Comparison of ENCODE assay signal across 9 cellular contexts in genomic region chr1:100622037-100622436, GRCh38.
DNase-seq lines count a peak whose midpoint lies in the region; ATAC-seq and TF ChIP-seq lines count a peak whose summit lies in the region.
"Had no signal": no experiment of that assay in that cellular context is flagged by ENCODE, and none has a peak within 500 bp of the region (broad histone marks: within the 10 kb centered on the region; RNA-seq: fewer than 3 reads in every experiment).

No MANE protein-coding gene starts in this region.

- H3K9me3 ChIP-seq in adipocyte (ENCODE audit: control insufficient read depth, low read length) (no peaks in the 10 kb centered on the region), iPS DF 6.9 (ENCODE audit: control insufficient read depth, insufficient read depth, low read length) (no peaks in the 10 kb centered on the region), thoracic aorta (no peaks in the 10 kb centered on the region), prostate gland (no peaks in the 10 kb centered on the region)

- H3K4me1 Mint-ChIP-seq in activated naive CD4-positive, alpha-beta T cell treated with anti-CD3 and anti-CD28 coated beads, Interleukin-2, amount 10 ng/mL, durations not matched to agents 7 days and 5 days = no peaks in the 10 kb centered on the region

- H3K4me3 Mint-ChIP-seq in activated naive CD4-positive, alpha-beta T cell treated with anti-CD3 and anti-CD28 coated beads, Interleukin-2, amount 10 ng/mL, durations not matched to agents 7 days and 5 days = no peak overlapping the region

- TF ChIP-seq POLR2A in prostate gland (IDR thresholded peaks at IDR 0.05) = no peak

- TF ChIP-seq CTCF in thoracic aorta (IDR thresholded peaks at IDR 0.05) (no peak), prostate gland (IDR thresholded peaks at IDR 0.05) (no peak)

- no peak overlapping the region for H3K27ac ChIP-seq in iPS DF 6.9 (ENCODE audit: low read length)
- no peak overlapping the region for H3K27ac ChIP-seq in thoracic aorta
- no peak overlapping the region for H3K27ac ChIP-seq in prostate gland

- H3K27ac Mint-ChIP-seq in activated naive CD4-positive, alpha-beta T cell treated with anti-CD3 and anti-CD28 coated beads, Interleukin-2, amount 50 U/mL, for 72 hours = no peak overlapping the region
- no peak overlapping the region for H3K27ac Mint-ChIP-seq in activated naive CD4-positive, alpha-beta T cell treated with anti-CD3 and anti-CD28 coated beads, Interleukin-2, amount 10 ng/mL, durations not matched to agents 7 days and 5 days

- peak overlapping the region; percentile 39 for H3K9ac ChIP-seq in adipocyte (ENCODE audit: low read length)

- no peaks in the 10 kb centered on the region for H3K36me3 Mint-ChIP-seq in activated naive CD4-positive, alpha-beta T cell treated with anti-CD3 and anti-CD28 coated beads, Interleukin-2, amount 50 U/mL, for 72 hours
- H3K36me3 Mint-ChIP-seq in activated naive CD4-positive, alpha-beta T cell treated with anti-CD3 and anti-CD28 coated beads, Interleukin-2, amount 10 ng/mL, durations not matched to agents 7 days and 5 days = no peaks in the 10 kb centered on the region

- WGBS in iPS DF 6.9 (ENCODE audit: insufficient coverage, insufficient read length) = 100% methylated on average over 1 of the region's 1 CpG
- 5% methylated on average over 1 of the region's 1 CpG for WGBS in prostate gland

- intact Hi-C loops in prostate gland (cut with DNase I) = no loop called here

- ATAC-seq in activated naive CD4-positive, alpha-beta T cell treated with anti-CD3 and anti-CD28 coated beads, Interleukin-2, amount 50 U/mL, for 72 hours = peak; percentile 65 to 73
- no peak for ATAC-seq in thoracic aorta (ENCODE audit: insufficient number of reproducible peaks, low FRiP score, low read depth)
- no peak for ATAC-seq in GM21529 (IDR thresholded peaks at IDR 0.05; ENCODE audit: unreplicated experiment)
- ATAC-seq in GM19395 (IDR thresholded peaks at IDR 0.05; ENCODE audit: unreplicated experiment) = no peak

- peaks cover 37% of the 10 kb centered on the region for H3K4me1 ChIP-seq in adipocyte (ENCODE audit: control insufficient read depth, insufficient read depth, low read length)
- H3K4me1 ChIP-seq in iPS DF 6.9 (ENCODE audit: control insufficient read depth, insufficient read depth, low read length) = no peaks in the 10 kb centered on the region
- peaks cover 3 to 13% of the 10 kb centered on the region in 2 donors for H3K4me1 ChIP-seq in thoracic aorta (ENCODE audit: control insufficient read depth in 1 of 2, low read depth in 2 of 2)
- no peaks in the 10 kb centered on the region for H3K4me1 ChIP-seq in prostate gland (replicated peaks)

- no peaks in the 10 kb centered on the region for H3K36me3 ChIP-seq in adipocyte (ENCODE audit: control insufficient read depth, insufficient read depth, low read length, severe bottlenecking)
- H3K36me3 ChIP-seq in iPS DF 6.9 (ENCODE audit: control insufficient read depth, insufficient read depth, low read length) = no peaks in the 10 kb centered on the region
- no peaks in the 10 kb centered on the region for H3K36me3 ChIP-seq in thoracic aorta
- H3K36me3 ChIP-seq in prostate gland = no peaks in the 10 kb centered on the region

- CTCF ChIA-PET in activated naive CD4-positive, alpha-beta T cell treated with anti-CD3 and anti-CD28 coated beads, Interleukin-2, amount 10 ng/mL, durations not matched to agents 7 days and 5 days (lab: Charles Lee) = no interaction called here

- H3K9me3 Mint-ChIP-seq in activated naive CD4-positive, alpha-beta T cell treated with anti-CD3 and anti-CD28 coated beads, Interleukin-2, amount 50 U/mL, for 72 hours = peaks cover 0 to 7% of the 10 kb centered on the region in 2 donors
- no peaks in the 10 kb centered on the region for H3K9me3 Mint-ChIP-seq in activated naive CD4-positive, alpha-beta T cell treated with anti-CD3 and anti-CD28 coated beads, Interleukin-2, amount 10 ng/mL, durations not matched to agents 7 days and 5 days

- no peaks in the 10 kb centered on the region for H3K27me3 ChIP-seq in adipocyte (replicated peaks; ENCODE audit: control insufficient read depth, insufficient read depth, low read length)
- no peaks in the 10 kb centered on the region for H3K27me3 ChIP-seq in iPS DF 6.9 (ENCODE audit: control insufficient read depth, insufficient read depth, low read length)
- H3K27me3 ChIP-seq in thoracic aorta (replicated peaks; ENCODE audit: insufficient read depth) = no peaks in the 10 kb centered on the region
- H3K27me3 ChIP-seq in prostate gland (replicated peaks; ENCODE audit: insufficient read depth) = no peaks in the 10 kb centered on the region

- no peak for DNase-seq in activated naive CD4-positive, alpha-beta T cell treated with anti-CD3 and anti-CD28 coated beads, Interleukin-2, amount 50 U/mL, for 72 hours (ENCODE audit: low spot score in 2 of 2)
- DNase-seq in activated naive CD4-positive, alpha-beta T cell treated with anti-CD3 and anti-CD28 coated beads, Interleukin-2, amount 10 ng/mL, durations not matched to agents 7 days and 5 days = no peak
- DNase-seq in adipocyte (ENCODE audit: low read depth) (peak; percentile 88), iPS DF 6.9 (ENCODE audit: low read depth, low spot score) (peak; percentile 13), thoracic aorta (ENCODE audit: low spot score) (peak; percentile 6), prostate gland (ENCODE audit: low spot score) (no peak)
- DNase-seq: SHP77 treated with DMSO at 0.1 percent for 48 hours had no signal

- no peaks in the 10 kb centered on the region for H3K27me3 Mint-ChIP-seq in activated naive CD4-positive, alpha-beta T cell treated with anti-CD3 and anti-CD28 coated beads, Interleukin-2, amount 10 ng/mL, durations not matched to agents 7 days and 5 days

- H3K4me3 ChIP-seq in adipocyte (ENCODE audit: low read length) = no peak overlapping the region
- no peak overlapping the region for H3K4me3 ChIP-seq in iPS DF 6.9 (ENCODE audit: low read length)
- H3K4me3 ChIP-seq in thoracic aorta = no peak overlapping the region
- no peak overlapping the region for H3K4me3 ChIP-seq in prostate gland

Comparison
In these comparisons a context has a peak if more than half of its experiments do, and no peak if none do; other contexts are left out.
1. ATAC-seq: peak in activated naive CD4-positive, alpha-beta T cell treated with anti-CD3 and anti-CD28 coated beads, Interleukin-2, amount 50 U/mL, for 72 hours (2 of 2); none in thoracic aorta (single experiment), GM21529 (single experiment) and GM19395 (single experiment).
2. DNase-seq: peak in adipocyte (single experiment), iPS DF 6.9 (single experiment) and thoracic aorta (single experiment); none in activated naive CD4-positive, alpha-beta T cell treated with anti-CD3 and anti-CD28 coated beads, Interleukin-2, amount 50 U/mL, for 72 hours (0 of 2), activated naive CD4-positive, alpha-beta T cell treated with anti-CD3 and anti-CD28 coated beads, Interleukin-2, amount 10 ng/mL, durations not matched to agents 7 days and 5 days (single experiment) and prostate gland (single experiment).